11 cellular contexts compared by ENCODE assay signal in genomic region chr3:45583021-45583851, GRCh38. TPM values are rescaled to one million over a fixed set of nuclear protein-coding genes. Genes with fewer than 3 reads are reported as not detected.
DNase-seq lines count a peak whose midpoint lies in the region; ATAC-seq and TF ChIP-seq lines count a peak whose summit lies in the region.
"Had no signal": no experiment of that assay in that cellular context is flagged by ENCODE, and none has a peak within 500 bp of the region (broad histone marks: within the 10 kb centered on the region; RNA-seq: fewer than 3 reads in every experiment).

No MANE protein-coding gene starts in this region.

- H4K8ac ChIP-seq in trophoblast cell (ENCODE audit: low read depth, low read length): no peak overlapping the region

- H3K23ac ChIP-seq in trophoblast cell (ENCODE audit: low read length): no peak overlapping the region

- H3K4me1 ChIP-seq in lower lobe of right lung (peaks cover 19% of the 10 kb centered on the region), tibial nerve (peaks cover 0 to 52% (median 29%) of the 10 kb centered on the region in 4 donors), trophoblast cell (ENCODE audit: control insufficient read depth in 1 of 2, insufficient read depth in 2 of 2, low read length in 2 of 2) (no peaks in the 10 kb centered on the region)
- H3K4me1 ChIP-seq: Peyer's patch had no signal

- no peaks in the 10 kb centered on the region for H3K79me2 ChIP-seq in trophoblast cell (ENCODE audit: control insufficient read depth, insufficient read depth, low read length, poor library complexity)

- H3K36me3 ChIP-seq in lower lobe of right lung (no peaks in the 10 kb centered on the region), tibial nerve (no peaks in the 10 kb centered on the region), trophoblast cell (ENCODE audit: control insufficient read depth in 1 of 2, insufficient read depth in 2 of 2, low read length in 2 of 2) (no peaks in the 10 kb centered on the region)
- H3K36me3 ChIP-seq: Peyer's patch had no signal

- TF ChIP-seq CTCF in lower lobe of right lung (IDR thresholded peaks at IDR 0.05) (no peak), tibial nerve (IDR thresholded peaks at IDR 0.05) (no peak)

- no peak for TF ChIP-seq POLR2A in tibial nerve (IDR thresholded peaks at IDR 0.05)

- H3K4ac ChIP-seq in trophoblast cell (ENCODE audit: low read depth, low read length): no peak overlapping the region

- H2BK12ac ChIP-seq in trophoblast cell (ENCODE audit: low read length): no peak overlapping the region

- TF ChIP-seq EP300 in tibial nerve (IDR thresholded peaks at IDR 0.05): peak in 1 of 2 donors; percentile 94

- H3K79me1 ChIP-seq in trophoblast cell (ENCODE audit: low read length): no peaks in the 10 kb centered on the region

- peak; percentile 5 for DNase-seq in NCI-H524 treated with DMSO at 0.1 percent for 48 hours (lab: John Stamatoyannopoulos, UW)
- DNase-seq in lower lobe of right lung: no peak
- peak; percentile 71 to 78 for DNase-seq in tibial nerve (ENCODE audit: low spot score in 2 of 2)
- no peak for DNase-seq in trophoblast cell
- DNase-seq in iPS-NIHi11 (ENCODE audit: low spot score): no peak
- DNase-seq in T1000 (lab: John Stamatoyannopoulos, UW): no peak
- DNase-seq: activated CD4-positive, alpha-beta T cell treated with anti-CD3 and anti-CD28 coated beads for 48 hours; activated naive CD8-positive, alpha-beta T cell treated with anti-CD3 and anti-CD28 coated beads, Interleukin-2, amount 10 ng/mL, durations not matched to agents 7 days and 5 days; naive B cell had no signal

- H3K9ac ChIP-seq in trophoblast cell (ENCODE audit: low read length): no peak overlapping the region

- H2BK5ac ChIP-seq in trophoblast cell (ENCODE audit: low read depth, low read length, poor library complexity): no peak overlapping the region

- ATAC-seq in esophagus mucosa (peak; percentile 35), lower lobe of right lung (peak; percentile 46 to 72)

- no peak overlapping the region for H2AK5ac ChIP-seq in trophoblast cell (ENCODE audit: low read length)

- 26 to 35% methylated on average over 7 of the region's 7 CpGs for WGBS in tibial nerve, 2 donors
- WGBS in trophoblast cell (ENCODE audit: extremely low coverage, insufficient coverage, insufficient read length): no CpG with 5 or more reads among the region's 7 CpGs

- no peak overlapping the region for H2BK120ac ChIP-seq in trophoblast cell (ENCODE audit: insufficient read depth, low read length, poor library complexity)

- H3K4me2 ChIP-seq in trophoblast cell (ENCODE audit: low read length): no peak overlapping the region

- no peak overlapping the region for H4K91ac ChIP-seq in trophoblast cell (ENCODE audit: low read depth, low read length)

- no peak overlapping the region for H4K12ac ChIP-seq in trophoblast cell (ENCODE audit: low read depth, low read length)

- H3K9me3 ChIP-seq in lower lobe of right lung (no peaks in the 10 kb centered on the region), tibial nerve (no peaks in the 10 kb centered on the region), trophoblast cell (ENCODE audit: insufficient read depth, low read depth, low read length) (peaks cover 3% of the 10 kb centered on the region)
- H3K9me3 ChIP-seq: Peyer's patch had no signal

- no peak overlapping the region for H3K14ac ChIP-seq in trophoblast cell (ENCODE audit: low read length)

- H3K18ac ChIP-seq in trophoblast cell (ENCODE audit: low read length): no peak overlapping the region

- peak overlapping the region; percentile 13 for H3K27ac ChIP-seq in lower lobe of right lung
- H3K27ac ChIP-seq in tibial nerve: peak overlapping the region in 3 of 4 donors; percentile 19 to 80 (median 63)
- H3K27ac ChIP-seq in trophoblast cell (ENCODE audit: low read depth, low read length): no peak overlapping the region
- H3K27ac ChIP-seq: Peyer's patch had no signal

- H3K4me3 ChIP-seq in lower lobe of right lung (no peak overlapping the region), tibial nerve (no peak overlapping the region), trophoblast cell (ENCODE audit: low read depth, low read length) (no peak overlapping the region)
- H3K4me3 ChIP-seq: Peyer's patch had no signal

- H3K27me3 ChIP-seq in lower lobe of right lung (ENCODE audit: low read depth) (no peaks in the 10 kb centered on the region), tibial nerve (no peaks in the 10 kb centered on the region), trophoblast cell (ENCODE audit: insufficient read depth, low read length) (no peaks in the 10 kb centered on the region)
- H3K27me3 ChIP-seq: Peyer's patch had no signal

- H2AFZ ChIP-seq in trophoblast cell (ENCODE audit: insufficient read depth, low read length, poor library complexity): no peak overlapping the region

- intact Hi-C loops in lower lobe of right lung (cut with DNase I): no loop called here

RNA-seq across cellular contexts. Expression of gene LIMD1, which starts 11.3 kb away (rescaled TPM):
- 13.5 TPM for total RNA-seq in esophagus mucosa
- 80.6 TPM for total RNA-seq in lower lobe of right lung
- 10 to 100 TPM; 28.8 to 46.9 (median 36.4) TPM for total RNA-seq in tibial nerve
- polyA plus RNA-seq in trophoblast cell (2013): 4.3 TPM in 2 replicates

Comparison
In these comparisons a context has a peak if more than half of its experiments do, and no peak if none do; other contexts are left out.
1. DNase-seq: peak in NCI-H524 treated with DMSO at 0.1 percent for 48 hours (single experiment) and tibial nerve (2 of 2); none in lower lobe of right lung (single experiment), trophoblast cell (0 of 2), iPS-NIHi11 (single experiment) and T1000 (single experiment).